ENCODE assay signal across 22 cellular contexts in genomic region chr7:37418381-37418780, GRCh38. TPM values are rescaled to one million over a fixed set of nuclear protein-coding genes. Genes with fewer than 3 reads are reported as not detected.
DNase-seq lines count a peak whose midpoint lies in the region; ATAC-seq and TF ChIP-seq lines count a peak whose summit lies in the region.
"Had no signal": no experiment of that assay in that cellular context is flagged by ENCODE, and none has a peak within 500 bp of the region (broad histone marks: within the 10 kb centered on the region; RNA-seq: fewer than 3 reads in every experiment).

No MANE protein-coding gene starts in this region.

- TF ChIP-seq POLR2A in heart left ventricle (IDR thresholded peaks at IDR 0.05) = no peak
- TF ChIP-seq POLR2A in testis (IDR thresholded peaks at IDR 0.05) = no peak

- H3K27me3 ChIP-seq in right cardiac atrium (ENCODE audit: control insufficient read depth, insufficient read depth) (no peaks in the 10 kb centered on the region), heart left ventricle (no peaks in the 10 kb centered on the region), neural progenitor cell (no peaks in the 10 kb centered on the region), testis (no peaks in the 10 kb centered on the region)
- H3K27me3 ChIP-seq: BLaER1, MG63 had no signal

- H3K4me2 ChIP-seq in neural progenitor cell = no peak overlapping the region
- H3K4me2 ChIP-seq: A549, BLaER1 had no signal

- intact Hi-C loops in right cardiac atrium (cut with DNase I) (no loop called here), heart left ventricle (cut with DNase I) (no loop called here), testis (cut with DNase I; ENCODE audit: low total_unique reads) (no loop called here)

- H3K4me1 Mint-ChIP-seq in IgD-negative memory B cell (peaks cover 43 to 45% (median 44%) of the 10 kb centered on the region in 3 donors), neural progenitor cell (peaks cover 2% of the 10 kb centered on the region)

- H3K4me3 Mint-ChIP-seq in IgD-negative memory B cell (peak overlapping the region in 3 of 4 donors; percentile 0 to 73 (median 25)), neural progenitor cell (no peak overlapping the region)

- no peaks in the 10 kb centered on the region for H4K20me1 ChIP-seq in neural progenitor cell (ENCODE audit: low read depth)
- H4K20me1 ChIP-seq: BLaER1 had no signal

- no peak for DNase-seq in right cardiac atrium
- DNase-seq in heart left ventricle = no peak
- no peak for DNase-seq in neural progenitor cell (ENCODE audit: low spot score)
- peak; percentile 83 for DNase-seq in testis
- DNase-seq in NCI-H2196 (lab: John Stamatoyannopoulos, UW; ENCODE audit: unreplicated experiment) = no peak
- DNase-seq in RPMI8226 = no peak
- DNase-seq in activated CD4-positive, CD25-positive, alpha-beta regulatory T cell treated with anti-CD3 and anti-CD28 coated beads, Interleukin-2, amount 50 U/mL, for 72 hours = no peak
- DNase-seq: DMS79 treated with DMSO at 0.1 percent for 48 hours, Kasumi-1, MG63, NCI-H1048, NCI-H1436, NCI-H2081, NCI-H2171 treated with DMSO at 0.1 percent for 48 hours, NCI-H774, OCI-M1, SHP77 had no signal

- H3K27ac Mint-ChIP-seq in IgD-negative memory B cell (peak overlapping the region; percentile 17 to 43 (median 25)), neural progenitor cell (peak overlapping the region; percentile 15)

- H3K4me3 ChIP-seq in right cardiac atrium (ENCODE audit: low read length) = no peak overlapping the region
- no peak overlapping the region for H3K4me3 ChIP-seq in heart left ventricle
- no peak overlapping the region for H3K4me3 ChIP-seq in neural progenitor cell
- H3K4me3 ChIP-seq in testis = no peak overlapping the region
- H3K4me3 ChIP-seq: A549, BLaER1, HAP-1, MG63 had no signal

- TF ChIP-seq CTCF in heart left ventricle (IDR thresholded peaks at IDR 0.05) = no peak
- no peak for TF ChIP-seq CTCF in neural progenitor cell (IDR thresholded peaks at IDR 0.05)
- no peak for TF ChIP-seq CTCF in testis (IDR thresholded peaks at IDR 0.05)

- ATAC-seq in right cardiac atrium (peak; percentile 64 to 78), heart left ventricle (no peak)
- ATAC-seq: A549, SK-N-SH treated with all-trans-retinoic acid at 6 μM for 48 hours had no signal

- H2AFZ ChIP-seq in neural progenitor cell (replicated peaks) = no peak overlapping the region

- peaks cover 4% of the 10 kb centered on the region for H3K36me3 Mint-ChIP-seq in IgD-negative memory B cell
- no peaks in the 10 kb centered on the region for H3K36me3 Mint-ChIP-seq in neural progenitor cell

- H3K36me3 ChIP-seq in heart left ventricle (peaks cover 0 to 2% (median 0%) of the 10 kb centered on the region in 9 donors), neural progenitor cell (no peaks in the 10 kb centered on the region), testis (ENCODE audit: low read depth, missing control alignments) (no peaks in the 10 kb centered on the region)
- H3K36me3 ChIP-seq: BLaER1, HAP-1, MG63 had no signal

- WGBS in right cardiac atrium = 79% methylated on average over 6 of the region's 6 CpGs
- 90 to 95% (median 92%) methylated on average over 6 of the region's 6 CpGs for WGBS in heart left ventricle, 4 donors
- WGBS in testis, 2 donors = 65 to 75% methylated on average over 6 of the region's 6 CpGs

- H3K9me3 ChIP-seq in right cardiac atrium (ENCODE audit: control insufficient read depth, low read length) (no peaks in the 10 kb centered on the region), heart left ventricle (no peaks in the 10 kb centered on the region), neural progenitor cell (ENCODE audit: low read depth) (no peaks in the 10 kb centered on the region), testis (no peaks in the 10 kb centered on the region)
- H3K9me3 ChIP-seq: A549, BLaER1, HAP-1, MG63 had no signal

- H3K9ac ChIP-seq in neural progenitor cell = no peak overlapping the region
- H3K9ac ChIP-seq: BLaER1 had no signal

- H3K79me2 ChIP-seq in neural progenitor cell (ENCODE audit: low read depth) = no peaks in the 10 kb centered on the region

- H3F3A ChIP-seq in neural progenitor cell (ENCODE audit: low read depth) = no peaks in the 10 kb centered on the region

- peaks cover 15% of the 10 kb centered on the region for H3K4me1 ChIP-seq in right cardiac atrium (ENCODE audit: control insufficient read depth, insufficient read depth, low read length)
- peaks cover 0 to 38% (median 23%) of the 10 kb centered on the region in 12 donors for H3K4me1 ChIP-seq in heart left ventricle
- peaks cover 16% of the 10 kb centered on the region for H3K4me1 ChIP-seq in neural progenitor cell
- peaks cover 18% of the 10 kb centered on the region for H3K4me1 ChIP-seq in testis
- H3K4me1 ChIP-seq: BLaER1, HAP-1 had no signal

- H3K27ac ChIP-seq in right cardiac atrium (ENCODE audit: low read length) (no peak overlapping the region), heart left ventricle (no peak overlapping the region), neural progenitor cell (no peak overlapping the region), testis (peak overlapping the region in 1 of 2 donors; percentile 68)
- H3K27ac ChIP-seq: A549, BLaER1 had no signal

- H3K27me3 Mint-ChIP-seq in IgD-negative memory B cell = no peaks in the 10 kb centered on the region
- H3K27me3 Mint-ChIP-seq in neural progenitor cell (ENCODE audit: insufficient read depth, low read depth) = no peaks in the 10 kb centered on the region

- no peaks in the 10 kb centered on the region for H3K9me3 Mint-ChIP-seq in IgD-negative memory B cell
- H3K9me3 Mint-ChIP-seq in neural progenitor cell = no peaks in the 10 kb centered on the region

RNA-seq across cellular contexts. Expression of gene ELMO1, which starts 30.3 kb away (rescaled TPM):
- 10 to 100 TPM; 17.9 to 20.8 (median 18.9) TPM for total RNA-seq in right cardiac atrium
- 11.8 TPM for polyA plus RNA-seq in right cardiac atrium
- total RNA-seq in heart left ventricle = 10 to 100 TPM in 8 of 9 donors, 1 to 10 TPM in 1; 9.8 to 38.6 (median 15.3) TPM
- 1 to 10 TPM; 6.9 to 7.9 TPM for polyA plus RNA-seq in heart left ventricle
- 86.5 TPM for polyA plus RNA-seq in IgD-negative memory B cell
- 22.0 and 27.0 TPM in 2 replicates for total RNA-seq in neural progenitor cell (ENCODE audit: low replicate concordance)
- 10 to 100 TPM; 36.5 to 47.2 TPM for total RNA-seq in testis
- 12.9 TPM for polyA plus RNA-seq in testis (ENCODE audit: insufficient read depth, low read depth, low replicate concordance)

Comparison
In these comparisons a context has a peak if more than half of its experiments do, and no peak if none do; other contexts are left out.
1. ATAC-seq: peak in right cardiac atrium (2 of 2); none in heart left ventricle (0 of 4).